16 cellular contexts compared by ENCODE assay signal in the genomic region with DNA sequence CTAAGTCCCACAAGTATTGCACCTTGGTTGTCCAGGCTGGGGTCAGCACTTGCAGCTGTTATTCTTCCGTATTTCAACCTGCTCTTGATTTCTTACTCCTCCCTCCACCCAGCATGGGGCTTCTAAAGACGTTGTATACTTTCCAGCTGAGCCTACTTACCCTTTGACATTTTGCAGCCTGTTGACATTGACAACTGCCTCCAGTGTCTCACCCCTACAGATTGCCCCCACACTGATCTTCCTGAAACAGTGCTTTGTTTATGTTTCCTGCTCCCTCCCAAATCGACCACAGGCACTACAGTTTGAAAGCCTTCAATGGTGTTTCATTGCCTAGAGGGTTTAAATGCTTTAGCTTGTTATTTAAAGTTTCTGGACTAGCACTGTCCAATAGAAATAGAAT. TPM values are rescaled to one million over a fixed set of nuclear protein-coding genes. Genes with fewer than 3 reads are reported as not detected.
DNase-seq lines count a peak whose midpoint lies in the region; ATAC-seq, FAIRE-seq and TF ChIP-seq lines count a peak whose summit lies in the region.
"Had no signal": no experiment of that assay in that cellular context is flagged by ENCODE, and none has a peak within 500 bp of the region (broad histone marks: within the 10 kb centered on the region; RNA-seq: fewer than 3 reads in every experiment).

No MANE protein-coding gene starts in this region.

- ATAC-seq in activated naive CD8-positive, alpha-beta T cell treated with anti-CD3 and anti-CD28 coated beads, Interleukin-2, amount 10 ng/mL, durations not matched to agents 7 days and 5 days (ENCODE audit: low read depth), result no peak
- ATAC-seq in stimulated activated memory B cell treated with anti-CD40 and anti-IgM and Interleukin-4, amounts not matched to agents 10 μg/mL and 1 μg/mL and 100 μg/mL, for 72 hours, result no peak
- ATAC-seq in upper lobe of left lung (ENCODE audit: low FRiP score in 2 of 2), result no peak
- ATAC-seq: activated CD4-positive, CD25-positive, alpha-beta regulatory T cell treated with anti-CD3 and anti-CD28 coated beads, Interleukin-2, amount 50 U/mL, for 24 hours; gastroesophageal sphincter had no signal

- H3K79me2 ChIP-seq in MM.1S (ENCODE audit: low read length), result peaks cover 78% of the 10 kb centered on the region

- intact Hi-C loops in activated CD4-positive, alpha-beta memory T cell treated with anti-CD3 and anti-CD28 coated beads for 36 hours (cut with micrococcal nuclease), result no loop called here

- H3K27ac Mint-ChIP-seq in activated CD4-positive, alpha-beta memory T cell treated with anti-CD3 and anti-CD28 coated beads for 36 hours, result peak overlapping the region; percentile 80
- H3K27ac Mint-ChIP-seq in activated CD4-positive, alpha-beta memory T cell treated with anti-CD3 and anti-CD28 coated beads, Interleukin-2, amount 10 ng/mL, durations not matched to agents 7 days and 5 days, result no peak overlapping the region
- H3K27ac Mint-ChIP-seq in activated naive CD8-positive, alpha-beta T cell treated with anti-CD3 and anti-CD28 coated beads, Interleukin-2, amount 10 ng/mL, durations not matched to agents 7 days and 5 days, result peak overlapping the region; percentile 77
- H3K27ac Mint-ChIP-seq in stimulated activated memory B cell treated with anti-CD40 and anti-IgM and Interleukin-4, amounts not matched to agents 10 μg/mL and 1 μg/mL and 100 μg/mL, for 72 hours, result peak overlapping the region; percentile 89

- H4K20me1 ChIP-seq in MM.1S (ENCODE audit: insufficient read depth, low read length), result no peaks in the 10 kb centered on the region

- H3K4me3 ChIP-seq in MM.1S (ENCODE audit: low read length) (peak overlapping the region; percentile 26), upper lobe of left lung (no peak overlapping the region)
- H3K4me3 ChIP-seq: adrenal gland, gastroesophageal sphincter, SJSA1 had no signal

- H3K27me3 ChIP-seq in MM.1S (replicated peaks; ENCODE audit: insufficient read depth, low read length), result no peaks in the 10 kb centered on the region
- H3K27me3 ChIP-seq in upper lobe of left lung, result no peaks in the 10 kb centered on the region
- H3K27me3 ChIP-seq: adrenal gland, gastroesophageal sphincter, SJSA1 had no signal

- peaks cover 73% of the 10 kb centered on the region for H3K4me1 Mint-ChIP-seq in activated CD4-positive, alpha-beta memory T cell treated with anti-CD3 and anti-CD28 coated beads for 36 hours (ENCODE audit: low read depth)
- peaks cover 62% of the 10 kb centered on the region for H3K4me1 Mint-ChIP-seq in activated CD4-positive, alpha-beta memory T cell treated with anti-CD3 and anti-CD28 coated beads, Interleukin-2, amount 10 ng/mL, durations not matched to agents 7 days and 5 days
- H3K4me1 Mint-ChIP-seq in activated naive CD8-positive, alpha-beta T cell treated with anti-CD3 and anti-CD28 coated beads, Interleukin-2, amount 10 ng/mL, durations not matched to agents 7 days and 5 days, result peaks cover 59% of the 10 kb centered on the region
- peaks cover 82% of the 10 kb centered on the region for H3K4me1 Mint-ChIP-seq in stimulated activated memory B cell treated with anti-CD40 and anti-IgM and Interleukin-4, amounts not matched to agents 10 μg/mL and 1 μg/mL and 100 μg/mL, for 72 hours

- H3K4me1 ChIP-seq in MM.1S (ENCODE audit: low read length) (peaks cover 33% of the 10 kb centered on the region), upper lobe of left lung (peaks cover 7 to 56% (median 27%) of the 10 kb centered on the region in 4 donors)
- H3K4me1 ChIP-seq: SJSA1 had no signal

- H3K4me3 Mint-ChIP-seq in activated CD4-positive, alpha-beta memory T cell treated with anti-CD3 and anti-CD28 coated beads for 36 hours, result no peak overlapping the region
- H3K4me3 Mint-ChIP-seq in activated CD4-positive, alpha-beta memory T cell treated with anti-CD3 and anti-CD28 coated beads, Interleukin-2, amount 10 ng/mL, durations not matched to agents 7 days and 5 days, result no peak overlapping the region
- H3K4me3 Mint-ChIP-seq in activated naive CD8-positive, alpha-beta T cell treated with anti-CD3 and anti-CD28 coated beads, Interleukin-2, amount 10 ng/mL, durations not matched to agents 7 days and 5 days, result peak overlapping the region; percentile 48
- peak overlapping the region; percentile 65 for H3K4me3 Mint-ChIP-seq in stimulated activated memory B cell treated with anti-CD40 and anti-IgM and Interleukin-4, amounts not matched to agents 10 μg/mL and 1 μg/mL and 100 μg/mL, for 72 hours

- CTCF ChIA-PET in activated CD4-positive, alpha-beta memory T cell treated with anti-CD3 and anti-CD28 coated beads for 36 hours (lab: Charles Lee), result interaction anchor here (0.6 to 1.3 kb wide), 3 partner anchors 45 to 297 kb away, joined by 3 to 7 read pairs (median 3); no protein-coding TSS in a partner anchor
- CTCF ChIA-PET in activated CD4-positive, alpha-beta memory T cell treated with anti-CD3 and anti-CD28 coated beads, Interleukin-2, amount 10 ng/mL, durations not matched to agents 7 days and 5 days (lab: Charles Lee), result interaction anchor here (2.6 kb wide), 1 partner anchor 297 kb away, joined by 17 read pairs; no protein-coding TSS in a partner anchor

- peak overlapping the region; percentile 33; the same call in 1 of the 2 replicates for H3K9ac ChIP-seq in MM.1S (ENCODE audit: low read length)

- H3K27me3 Mint-ChIP-seq in activated CD4-positive, alpha-beta memory T cell treated with anti-CD3 and anti-CD28 coated beads for 36 hours, result no peaks in the 10 kb centered on the region
- no peaks in the 10 kb centered on the region for H3K27me3 Mint-ChIP-seq in activated CD4-positive, alpha-beta memory T cell treated with anti-CD3 and anti-CD28 coated beads, Interleukin-2, amount 10 ng/mL, durations not matched to agents 7 days and 5 days
- no peaks in the 10 kb centered on the region for H3K27me3 Mint-ChIP-seq in activated naive CD8-positive, alpha-beta T cell treated with anti-CD3 and anti-CD28 coated beads, Interleukin-2, amount 10 ng/mL, durations not matched to agents 7 days and 5 days
- no peaks in the 10 kb centered on the region for H3K27me3 Mint-ChIP-seq in stimulated activated memory B cell treated with anti-CD40 and anti-IgM and Interleukin-4, amounts not matched to agents 10 μg/mL and 1 μg/mL and 100 μg/mL, for 72 hours

- TF ChIP-seq POLR2A in upper lobe of left lung (IDR thresholded peaks at IDR 0.05), result no peak

- peak overlapping the region; percentile 39 for H2AFZ ChIP-seq in MM.1S (ENCODE audit: low read length)

- H3K9me2 ChIP-seq in MM.1S (replicated peaks; ENCODE audit: insufficient read depth, low read length), result no peaks in the 10 kb centered on the region

- DNase-seq in activated CD4-positive, alpha-beta memory T cell treated with anti-CD3 and anti-CD28 coated beads for 36 hours, result no peak
- no peak for DNase-seq in activated CD4-positive, alpha-beta memory T cell treated with anti-CD3 and anti-CD28 coated beads, Interleukin-2, amount 10 ng/mL, durations not matched to agents 7 days and 5 days
- DNase-seq in MM.1S (peak; percentile 48), NCI-H2107 treated with DMSO at 0.1 percent for 48 hours (lab: John Stamatoyannopoulos, UW; ENCODE audit: unreplicated experiment) (no peak), upper lobe of left lung (no peak), D721Med (ENCODE audit: insufficient read length, low spot score) (no peak)
- no peak for DNase-seq in activated naive CD8-positive, alpha-beta T cell treated with anti-CD3 and anti-CD28 coated beads, Interleukin-2, amount 10 ng/mL, durations not matched to agents 7 days and 5 days
- DNase-seq: adrenal gland, islet precursor cell, NCI-H1048, NCI-H524 treated with DMSO at 0.1 percent for 48 hours had no signal

- H3K36me3 Mint-ChIP-seq in activated CD4-positive, alpha-beta memory T cell treated with anti-CD3 and anti-CD28 coated beads for 36 hours, result no peaks in the 10 kb centered on the region
- no peaks in the 10 kb centered on the region for H3K36me3 Mint-ChIP-seq in activated CD4-positive, alpha-beta memory T cell treated with anti-CD3 and anti-CD28 coated beads, Interleukin-2, amount 10 ng/mL, durations not matched to agents 7 days and 5 days (ENCODE audit: low read depth)
- peaks cover 4% of the 10 kb centered on the region for H3K36me3 Mint-ChIP-seq in activated naive CD8-positive, alpha-beta T cell treated with anti-CD3 and anti-CD28 coated beads, Interleukin-2, amount 10 ng/mL, durations not matched to agents 7 days and 5 days
- peaks cover 4% of the 10 kb centered on the region for H3K36me3 Mint-ChIP-seq in stimulated activated memory B cell treated with anti-CD40 and anti-IgM and Interleukin-4, amounts not matched to agents 10 μg/mL and 1 μg/mL and 100 μg/mL, for 72 hours

- H3K36me3 ChIP-seq in MM.1S (replicated peaks; ENCODE audit: insufficient read depth, low read length), result no peaks in the 10 kb centered on the region
- H3K36me3 ChIP-seq in upper lobe of left lung, result no peaks in the 10 kb centered on the region
- H3K36me3 ChIP-seq: adrenal gland, gastroesophageal sphincter, SJSA1 had no signal

- POLR2A ChIA-PET in activated CD4-positive, alpha-beta memory T cell treated with anti-CD3 and anti-CD28 coated beads for 36 hours (lab: Charles Lee), result interaction anchor here (0.9 kb wide), 1 partner anchor 190 kb away, joined by 3 read pairs; no protein-coding TSS in a partner anchor
- POLR2A ChIA-PET in activated CD4-positive, alpha-beta memory T cell treated with anti-CD3 and anti-CD28 coated beads, Interleukin-2, amount 10 ng/mL, durations not matched to agents 7 days and 5 days (lab: Charles Lee), result interaction anchor here (0.7 to 1.3 kb wide), 7 partner anchors 57 to 531 kb away, joined by 3 to 8 read pairs (median 3); a partner anchor contains a TSS
- POLR2A ChIA-PET in activated naive CD8-positive, alpha-beta T cell treated with anti-CD3 and anti-CD28 coated beads, Interleukin-2, amount 10 ng/mL, durations not matched to agents 7 days and 5 days (lab: Charles Lee), result interaction anchor here (1.4 to 1.7 kb wide), 2 partner anchors 127 to 142 kb away, joined by 6 to 7 read pairs; a partner anchor contains a TSS

- TF ChIP-seq EP300 in upper lobe of left lung (IDR thresholded peaks at IDR 0.05), result no peak

- H3K4me2 ChIP-seq in MM.1S (ENCODE audit: low read depth, low read length), result peak overlapping the region; percentile 77

- H3K9me3 Mint-ChIP-seq in activated CD4-positive, alpha-beta memory T cell treated with anti-CD3 and anti-CD28 coated beads for 36 hours, result no peaks in the 10 kb centered on the region
- H3K9me3 Mint-ChIP-seq in activated CD4-positive, alpha-beta memory T cell treated with anti-CD3 and anti-CD28 coated beads, Interleukin-2, amount 10 ng/mL, durations not matched to agents 7 days and 5 days, result no peaks in the 10 kb centered on the region
- no peaks in the 10 kb centered on the region for H3K9me3 Mint-ChIP-seq in activated naive CD8-positive, alpha-beta T cell treated with anti-CD3 and anti-CD28 coated beads, Interleukin-2, amount 10 ng/mL, durations not matched to agents 7 days and 5 days
- no peaks in the 10 kb centered on the region for H3K9me3 Mint-ChIP-seq in stimulated activated memory B cell treated with anti-CD40 and anti-IgM and Interleukin-4, amounts not matched to agents 10 μg/mL and 1 μg/mL and 100 μg/mL, for 72 hours

- WGBS in upper lobe of left lung, 2 donors, result 22 to 27% methylated on average over 3 of the region's 3 CpGs

- no peak for FAIRE-seq in D721Med (lab: Jason Lieb, UNC)
- FAIRE-seq: urothelium cell line had no signal

- TF ChIP-seq CTCF in MM.1S (IDR thresholded peaks at IDR 0.05; ENCODE audit: low read length) (no peak), upper lobe of left lung (IDR thresholded peaks at IDR 0.05) (no peak), D721Med (IDR thresholded peaks at IDR 0.05; ENCODE audit: insufficient read depth, missing control alignments) (no peak)

- no peaks in the 10 kb centered on the region for H3K9me3 ChIP-seq in MM.1S (replicated peaks; ENCODE audit: insufficient read depth, low read length)
- H3K9me3 ChIP-seq in upper lobe of left lung, result no peaks in the 10 kb centered on the region
- H3K9me3 ChIP-seq: adrenal gland, gastroesophageal sphincter, SJSA1 had no signal

- H3F3A ChIP-seq in MM.1S (ENCODE audit: insufficient read depth, low read length), result peaks cover 32% of the 10 kb centered on the region

- H3K27ac ChIP-seq in MM.1S (ENCODE audit: low read length) (peak overlapping the region; percentile 78), upper lobe of left lung (no peak overlapping the region)
- H3K27ac ChIP-seq: gastroesophageal sphincter, SJSA1 had no signal

RNA-seq across cellular contexts. Expression of a gene that starts 56.6 kb away (rescaled TPM):
- total RNA-seq in activated CD4-positive, alpha-beta memory T cell treated with anti-CD3 and anti-CD28 coated beads for 36 hours, result under 1 TPM; 0.26 to 0.41 TPM
- not detected for total RNA-seq in activated CD4-positive, alpha-beta memory T cell treated with anti-CD3 and anti-CD28 coated beads, Interleukin-2, amount 10 ng/mL, durations not matched to agents 7 days and 5 days
- total RNA-seq in activated naive CD8-positive, alpha-beta T cell treated with anti-CD3 and anti-CD28 coated beads, Interleukin-2, amount 10 ng/mL, durations not matched to agents 7 days and 5 days, result under 1 TPM; 0.20 to 0.30 TPM
- 1 to 10 TPM in 2 of 6 donors, under 1 TPM in 4; 0.23 to 2.8 (median 0.67) TPM for total RNA-seq in upper lobe of left lung
- total RNA-seq: SJSA1 had no signal

Comparison
In these comparisons a context has a peak if more than half of its experiments do, and no peak if none do; other contexts are left out.
1. H3K4me3 Mint-ChIP-seq: peak in activated naive CD8-positive, alpha-beta T cell treated with anti-CD3 and anti-CD28 coated beads, Interleukin-2, amount 10 ng/mL, durations not matched to agents 7 days and 5 days (single experiment) and stimulated activated memory B cell treated with anti-CD40 and anti-IgM and Interleukin-4, amounts not matched to agents 10 μg/mL and 1 μg/mL and 100 μg/mL, for 72 hours (single experiment); none in activated CD4-positive, alpha-beta memory T cell treated with anti-CD3 and anti-CD28 coated beads for 36 hours (single experiment) and activated CD4-positive, alpha-beta memory T cell treated with anti-CD3 and anti-CD28 coated beads, Interleukin-2, amount 10 ng/mL, durations not matched to agents 7 days and 5 days (single experiment).